ENCODE assay signal across 9 cellular contexts in the genomic region with DNA sequence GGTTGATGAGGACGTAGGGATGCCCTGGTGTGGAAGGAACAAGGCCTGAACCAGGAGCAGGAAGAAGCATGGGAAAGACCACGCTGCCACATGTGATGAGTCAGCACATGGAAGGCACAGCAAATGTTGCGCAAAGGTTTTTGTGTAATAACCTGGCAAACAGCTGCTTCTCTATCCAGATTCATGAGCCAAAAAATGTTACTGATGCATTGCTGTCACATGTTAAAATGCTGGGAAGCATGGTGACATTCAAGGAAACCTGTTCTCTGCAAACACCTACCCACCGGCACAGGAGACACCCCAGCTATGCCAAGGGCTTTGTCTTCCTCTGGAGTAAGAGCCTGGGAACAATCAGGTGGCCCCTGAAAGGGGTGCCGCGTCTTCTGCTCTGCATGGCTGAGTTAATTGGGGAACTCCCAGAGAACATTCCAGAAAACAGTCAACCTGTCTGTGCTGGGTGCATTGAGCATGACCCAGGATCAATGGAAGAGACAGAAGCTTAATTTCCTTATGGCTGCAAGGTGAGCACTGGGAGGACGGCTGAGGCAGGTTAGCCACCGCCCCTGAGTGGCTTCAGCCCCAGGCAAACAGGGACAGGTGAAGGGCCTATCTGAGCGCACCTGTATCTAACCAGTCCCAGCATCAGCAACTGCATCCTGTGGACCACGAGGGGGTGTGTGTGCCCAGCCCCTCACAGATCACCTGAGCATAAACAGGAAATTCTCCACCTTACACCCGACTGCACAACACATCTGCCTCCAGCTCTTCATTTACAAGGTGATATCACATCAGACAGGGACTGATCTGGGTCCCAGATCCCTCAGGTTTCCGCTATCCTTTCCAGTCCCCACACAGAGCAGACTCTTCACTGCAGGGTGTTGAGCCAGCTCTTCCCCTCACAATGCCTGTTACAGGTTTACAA.
DNase-seq lines count a peak whose midpoint lies in the region; ATAC-seq and TF ChIP-seq lines count a peak whose summit lies in the region.
"Had no signal": no experiment of that assay in that cellular context is flagged by ENCODE, and none has a peak within 500 bp of the region (broad histone marks: within the 10 kb centered on the region; RNA-seq: fewer than 3 reads in every experiment).

No MANE protein-coding gene starts in this region.

- H3K27me3 Mint-ChIP-seq in activated naive CD4-positive, alpha-beta T cell treated with anti-CD3 and anti-CD28 coated beads, Interleukin-2, amount 50 U/mL, for 24 hours: no peaks in the 10 kb centered on the region

- H3K56ac ChIP-seq in mesendoderm (ENCODE audit: low read length): no peak overlapping the region

- H3K4me1 Mint-ChIP-seq in activated naive CD4-positive, alpha-beta T cell treated with anti-CD3 and anti-CD28 coated beads, Interleukin-2, amount 50 U/mL, for 24 hours: peaks cover 30% of the 10 kb centered on the region

- H2AK5ac ChIP-seq in mesendoderm (ENCODE audit: low read length): no peak overlapping the region

- H3K4me2 ChIP-seq in PC-3 (ENCODE audit: low read length) (no peak overlapping the region), mesendoderm (ENCODE audit: low read length) (no peak overlapping the region)

- H3F3A ChIP-seq in PC-3 (ENCODE audit: low read length, unreplicated experiment): no peaks in the 10 kb centered on the region

- TF ChIP-seq CTCF in PC-3 (conservative IDR thresholded peaks at IDR 0.05; ENCODE audit: low read depth, low read length) (no peak), stomach (IDR thresholded peaks at IDR 0.05) (no peak)

- H3K4me1 ChIP-seq in PC-3 (ENCODE audit: insufficient read depth, low read length) (no peaks in the 10 kb centered on the region), mesendoderm (ENCODE audit: control insufficient read depth, low read depth, low read length) (no peaks in the 10 kb centered on the region), stomach (no peaks in the 10 kb centered on the region)
- H3K4me1 ChIP-seq: uterus had no signal

- no peak overlapping the region for H3K9ac ChIP-seq in PC-3 (ENCODE audit: low read length)
- H3K9ac ChIP-seq in mesendoderm (ENCODE audit: low read length): no peak overlapping the region

- ATAC-seq in PC-3 (no peak), HG02798 (IDR thresholded peaks at IDR 0.05; ENCODE audit: poor library complexity, unreplicated experiment) (no peak)

- no peak overlapping the region for H4K5ac ChIP-seq in mesendoderm (ENCODE audit: low read length)

- H3K4ac ChIP-seq in mesendoderm (ENCODE audit: low read depth, low read length): no peak overlapping the region

- BruUV-seq in PC-3 (replicated peaks; lab: Mats Ljungman, UMichigan): no TSS peak

- no peak overlapping the region for H2BK5ac ChIP-seq in mesendoderm (ENCODE audit: low read length)

- no peaks in the 10 kb centered on the region for H3K9me3 Mint-ChIP-seq in activated naive CD4-positive, alpha-beta T cell treated with anti-CD3 and anti-CD28 coated beads, Interleukin-2, amount 50 U/mL, for 24 hours

- H3K27me3 ChIP-seq in PC-3 (ENCODE audit: low read length) (no peaks in the 10 kb centered on the region), mesendoderm (ENCODE audit: insufficient read depth, low read length, poor library complexity) (no peaks in the 10 kb centered on the region), stomach (peaks cover 0 to 10% (median 0%) of the 10 kb centered on the region in 3 donors)
- H3K27me3 ChIP-seq: uterus had no signal

- no CpG with 5 or more reads among the region's 12 CpGs for WGBS in mesendoderm (ENCODE audit: extremely low coverage, insufficient coverage, low lambda C conversion rate)
- 70 to 79% (median 72%) methylated on average over 12 of the region's 12 CpGs for WGBS in stomach, 5 donors

- no peak overlapping the region for H2BK15ac ChIP-seq in mesendoderm (replicated peaks; ENCODE audit: low read depth)

- no peak for TF ChIP-seq POLR2A in stomach (IDR thresholded peaks at IDR 0.05)

- H3K4me3 Mint-ChIP-seq in activated naive CD4-positive, alpha-beta T cell treated with anti-CD3 and anti-CD28 coated beads, Interleukin-2, amount 50 U/mL, for 24 hours: no peak overlapping the region

- no peak for TF ChIP-seq EP300 in stomach (IDR thresholded peaks at IDR 0.05)

- H3K23ac ChIP-seq in mesendoderm (ENCODE audit: low read length): no peak overlapping the region

- H3K4me3 ChIP-seq in PC-3 (ENCODE audit: low read length) (no peak overlapping the region), mesendoderm (ENCODE audit: low read length) (no peak overlapping the region), stomach (no peak overlapping the region)
- H3K4me3 ChIP-seq: uterus had no signal

- POLR2A ChIA-PET in PC-3 (lab: Charles Lee; ENCODE audit: unreplicated experiment): no interaction called here

- H3K9me2 ChIP-seq in PC-3 (replicated peaks; ENCODE audit: low read length): no peaks in the 10 kb centered on the region

- no peaks in the 10 kb centered on the region for H3K79me1 ChIP-seq in mesendoderm (ENCODE audit: low read length)

- no peak overlapping the region for H4K8ac ChIP-seq in mesendoderm (ENCODE audit: low read depth, low read length)

- no peak overlapping the region for H2AFZ ChIP-seq in PC-3 (ENCODE audit: low read length)

- no peaks in the 10 kb centered on the region for H3K36me3 ChIP-seq in PC-3 (ENCODE audit: low read depth, low read length)
- no peaks in the 10 kb centered on the region for H3K36me3 ChIP-seq in mesendoderm (ENCODE audit: control insufficient read depth, insufficient read depth, low read length)
- H3K36me3 ChIP-seq in stomach: no peaks in the 10 kb centered on the region
- H3K36me3 ChIP-seq: uterus had no signal

- H2BK120ac ChIP-seq in mesendoderm (ENCODE audit: low read depth, low read length): no peak overlapping the region

- H3K27ac Mint-ChIP-seq in activated naive CD4-positive, alpha-beta T cell treated with anti-CD3 and anti-CD28 coated beads, Interleukin-2, amount 50 U/mL, for 24 hours: peak overlapping the region; percentile 97

- intact Hi-C loops in PC-3 (cut with micrococcal nuclease) (loop anchor here (1.0 kb wide), 1 partner anchor 203 kb away; no protein-coding TSS in a partner anchor), stomach (cut with DNase I; ENCODE audit: low total_unique reads) (no loop called here)

- CTCF ChIA-PET in PC-3 (lab: Charles Lee): interaction anchor here (0.5 to 0.6 kb wide), 3 partner anchors 17 to 278 kb away, joined by 3 to 5 read pairs (median 3); no protein-coding TSS in a partner anchor

- H3K27ac ChIP-seq in PC-3 (ENCODE audit: low read length) (no peak overlapping the region), mesendoderm (ENCODE audit: low read depth, low read length) (no peak overlapping the region), stomach (no peak overlapping the region)
- H3K27ac ChIP-seq: uterus had no signal

- no peaks in the 10 kb centered on the region for H3K9me3 ChIP-seq in PC-3 (ENCODE audit: low read length)
- H3K9me3 ChIP-seq in stomach: no peaks in the 10 kb centered on the region
- H3K9me3 ChIP-seq: uterus had no signal

- H3K36me3 Mint-ChIP-seq in activated naive CD4-positive, alpha-beta T cell treated with anti-CD3 and anti-CD28 coated beads, Interleukin-2, amount 50 U/mL, for 24 hours: no peaks in the 10 kb centered on the region

- no peak overlapping the region for H3K18ac ChIP-seq in mesendoderm (ENCODE audit: low read length)

- H3K79me2 ChIP-seq in PC-3 (ENCODE audit: low read length) (no peaks in the 10 kb centered on the region), mesendoderm (ENCODE audit: control insufficient read depth, insufficient read depth, low read length) (no peaks in the 10 kb centered on the region)

- DNase-seq in activated naive CD4-positive, alpha-beta T cell (lab: John Stamatoyannopoulos, UW): no peak
- DNase-seq in PC-3 (peak; percentile 4), fibroblast of peridontal ligament (ENCODE audit: extremely low read depth) (peak; percentile 64), stromal cell of bone marrow (ENCODE audit: low read depth) (peak; percentile 23), mesendoderm (no peak), stomach (no peak)
- DNase-seq: uterus had no signal

- no peaks in the 10 kb centered on the region for H4K20me1 ChIP-seq in PC-3 (ENCODE audit: low read length)

Comparison
In these comparisons a context has a peak if more than half of its experiments do, and no peak if none do; other contexts are left out.
1. DNase-seq: peak in PC-3 (single experiment), fibroblast of peridontal ligament (single experiment) and stromal cell of bone marrow (single experiment); none in activated naive CD4-positive, alpha-beta T cell (0 of 4), mesendoderm (single experiment) and stomach (single experiment).